Comparison of ENCODE assay signal across 8 cellular contexts in the genomic region with DNA sequence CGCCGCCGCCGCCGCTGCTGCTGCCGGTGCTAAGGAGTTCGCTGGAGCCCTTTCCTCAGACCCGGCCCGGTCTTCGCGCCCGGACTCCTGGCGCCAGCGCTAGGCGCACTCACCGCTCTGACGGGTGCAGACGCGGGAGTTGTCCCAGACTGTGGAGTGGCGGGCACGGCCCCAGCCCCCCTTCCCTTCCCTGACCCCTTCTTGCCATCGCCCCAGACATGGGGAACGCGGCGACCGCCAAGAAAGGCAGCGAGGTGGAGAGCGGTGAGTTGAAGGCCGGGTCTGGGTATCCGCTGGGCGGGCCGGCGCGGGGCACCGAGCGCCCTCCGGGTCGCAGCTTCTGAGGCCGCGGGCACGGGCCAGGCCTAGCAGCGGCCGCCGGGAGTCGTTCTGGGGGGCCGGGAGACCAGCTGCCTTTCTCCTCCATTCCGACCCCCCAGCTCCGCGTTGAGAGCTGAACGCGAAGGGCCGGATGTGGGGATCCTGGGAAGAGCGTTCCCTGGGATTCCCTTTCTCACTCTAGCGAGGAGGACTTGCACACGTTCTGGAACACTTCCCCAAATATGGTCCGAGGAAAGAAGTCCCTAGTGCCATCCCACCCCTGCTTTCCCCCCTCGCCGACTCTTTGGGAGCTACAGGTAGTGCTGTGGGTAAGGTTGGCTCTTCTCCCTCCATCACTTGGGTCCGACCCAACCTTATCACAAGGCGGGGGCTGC.
DNase-seq lines count a peak whose midpoint lies in the region; ATAC-seq and TF ChIP-seq lines count a peak whose summit lies in the region.

No MANE protein-coding gene starts in this region.

- peak overlapping the region; percentile 97 for H3K9ac ChIP-seq in NT2/D1 (ENCODE audit: insufficient read length, low read depth)

- no peaks in the 10 kb centered on the region for H3K9me3 ChIP-seq in CD4-positive, alpha-beta T cell (ENCODE audit: control insufficient read depth, low read length)
- no peaks in the 10 kb centered on the region; the same call in 1 of the 2 replicates for H3K9me3 ChIP-seq in NT2/D1 (ENCODE audit: insufficient read depth, low read length)

- no peaks in the 10 kb centered on the region for H3K4me1 ChIP-seq in NT2/D1 (ENCODE audit: insufficient read depth, insufficient read length)

- intact Hi-C loops in CD4-positive, alpha-beta T cell (cut with DNase I, micrococcal nuclease) = loop anchor here in 1 of 2 experiments (2.0 to 5.0 kb wide), 2 partner anchors 431 to 499 kb away; no protein-coding TSS in a partner anchor
- intact Hi-C loops in left colon (cut with DNase I, micrococcal nuclease) = no loop called here

- no peaks in the 10 kb centered on the region for H3K9me3 Mint-ChIP-seq in CD4-positive, alpha-beta T cell
- no peaks in the 10 kb centered on the region for H3K9me3 Mint-ChIP-seq in central memory CD8-positive, alpha-beta T cell

- peak; percentile 30 for ATAC-seq in CD4-positive, alpha-beta T cell (ENCODE audit: poor library complexity)
- ATAC-seq in GM18861 (IDR thresholded peaks at IDR 0.05; ENCODE audit: unreplicated experiment) (peak; percentile 28), HG03025 (IDR thresholded peaks at IDR 0.05; ENCODE audit: low FRiP score, unreplicated experiment) (peak; percentile 31), left colon (peak; percentile 63)
- peak; percentile 29 for ATAC-seq in central memory CD8-positive, alpha-beta T cell (replicated peaks; ENCODE audit: extremely low read depth, poor library complexity, severe bottlenecking)
- peak; percentile 50 for ATAC-seq in stimulated activated naive CD8-positive, alpha-beta T cell treated with anti-CD3 and anti-CD28 coated beads, Interleukin-15, Interleukin-2, amounts not matched to agents 100 U/mL and 50 U/mL, for 24 hours

- no peak overlapping the region for H3K27ac ChIP-seq in CD4-positive, alpha-beta T cell (ENCODE audit: low read depth, low read length)

- POLR2A ChIA-PET in CD4-positive, alpha-beta T cell (lab: Charles Lee) = interaction anchor here (0.5 to 2.3 kb wide), 5 partner anchors 12 to 785 kb away, joined by 3 to 13 read pairs (median 4); a partner anchor contains a TSS

- CTCF ChIA-PET in CD4-positive, alpha-beta T cell (lab: Charles Lee) = interaction anchor here (1.5 kb wide), 1 partner anchor 9 kb away, joined by 3 read pairs; no protein-coding TSS in a partner anchor

- TF ChIP-seq CTCF in CD4-positive, alpha-beta T cell (IDR thresholded peaks at IDR 0.05) = no peak

- H3K36me3 Mint-ChIP-seq in CD4-positive, alpha-beta T cell (ENCODE audit: low read depth) = no peaks in the 10 kb centered on the region
- H3K36me3 Mint-ChIP-seq in central memory CD8-positive, alpha-beta T cell (ENCODE audit: insufficient read depth) = peaks cover 5% of the 10 kb centered on the region

- H3K27me3 Mint-ChIP-seq in CD4-positive, alpha-beta T cell = no peaks in the 10 kb centered on the region
- H3K27me3 Mint-ChIP-seq in central memory CD8-positive, alpha-beta T cell = no peaks in the 10 kb centered on the region

- peak overlapping the region; percentile 93 for H3K4me3 ChIP-seq in NT2/D1 (ENCODE audit: insufficient read length, low read depth)

- DNase-seq in CD4-positive, alpha-beta T cell = peak in 3 of 10 experiments; percentile 1 to 7 (median 4)
- DNase-seq in NT2/D1 (ENCODE audit: low read depth, low spot score) (no peak), left colon (no peak)
- peak in 1 of 2 donors; percentile 25 for DNase-seq in central memory CD8-positive, alpha-beta T cell (ENCODE audit: low spot score in 2 of 2)
- peak; percentile 32 for DNase-seq in stimulated activated naive CD8-positive, alpha-beta T cell treated with anti-CD3 and anti-CD28 coated beads, Interleukin-15, Interleukin-2, amounts not matched to agents 100 U/mL and 50 U/mL, for 24 hours
- no peak for DNase-seq in stimulated activated CD4-positive, alpha-beta T cell treated with anti-CD3 and anti-CD28 coated beads, Interleukin-15, amount 100 ng/mL, for 24 hours

- H3K27me3 ChIP-seq in CD4-positive, alpha-beta T cell (ENCODE audit: control insufficient read depth, insufficient read depth, low read length) = no peaks in the 10 kb centered on the region
- H3K27me3 ChIP-seq in NT2/D1 (ENCODE audit: insufficient read depth, insufficient read length) = no peaks in the 10 kb centered on the region

- peaks cover 4% of the 10 kb centered on the region for H3K36me3 ChIP-seq in NT2/D1 (ENCODE audit: insufficient read depth, insufficient read length, low read length)

- peaks cover 16% of the 10 kb centered on the region for H3K4me1 Mint-ChIP-seq in CD4-positive, alpha-beta T cell (ENCODE audit: low read depth)
- H3K4me1 Mint-ChIP-seq in central memory CD8-positive, alpha-beta T cell = peaks cover 20% of the 10 kb centered on the region

- H3K27ac Mint-ChIP-seq in CD4-positive, alpha-beta T cell = peak overlapping the region; percentile 9
- peak overlapping the region; percentile 84 for H3K27ac Mint-ChIP-seq in central memory CD8-positive, alpha-beta T cell (ENCODE audit: low read depth)

- H3K4me3 Mint-ChIP-seq in CD4-positive, alpha-beta T cell = peak overlapping the region; percentile 92
- peak overlapping the region; percentile 87 for H3K4me3 Mint-ChIP-seq in central memory CD8-positive, alpha-beta T cell
